In the genomic region with DNA sequence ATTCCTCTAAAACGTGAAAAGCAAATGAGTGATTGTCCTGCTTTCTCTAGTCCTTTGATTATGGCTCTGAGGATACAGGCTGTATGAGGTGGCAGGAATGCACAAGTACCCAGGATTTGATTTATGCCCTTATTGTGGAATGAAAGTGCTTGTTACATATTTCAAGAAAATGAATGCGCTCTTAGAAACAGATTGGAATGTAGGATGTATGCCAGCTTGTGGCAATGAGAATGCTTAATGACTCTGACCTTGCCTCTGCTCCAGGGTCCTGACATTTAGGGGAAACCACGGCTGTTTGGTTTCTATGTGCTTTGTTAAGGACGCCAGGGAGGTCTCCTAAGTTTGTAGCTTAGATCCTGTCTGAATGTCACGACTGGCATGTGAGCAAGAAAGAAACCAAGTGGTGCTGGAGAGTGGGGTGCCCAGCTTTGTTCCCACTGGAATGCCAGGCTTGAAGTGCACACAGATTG, we compare ENCODE assay signal across 9 cellular contexts. TPM values are rescaled to one million over a fixed set of nuclear protein-coding genes. Genes with fewer than 3 reads are reported as not detected.
DNase-seq lines count a peak whose midpoint lies in the region; ATAC-seq, FAIRE-seq and TF ChIP-seq lines count a peak whose summit lies in the region.
"Had no signal": no experiment of that assay in that cellular context is flagged by ENCODE, and none has a peak within 500 bp of the region (broad histone marks: within the 10 kb centered on the region; RNA-seq: fewer than 3 reads in every experiment).

No MANE protein-coding gene starts in this region.

- H3K27me3 ChIP-seq in duodenal mucosa (ENCODE audit: control insufficient read depth in 1 of 2, insufficient read depth in 2 of 2, low read length in 2 of 2) (no peaks in the 10 kb centered on the region), trophoblast cell (ENCODE audit: insufficient read depth, low read length) (no peaks in the 10 kb centered on the region)

- H3K14ac ChIP-seq in trophoblast cell (ENCODE audit: low read length), result no peak overlapping the region

- H2AK5ac ChIP-seq in trophoblast cell (ENCODE audit: low read length), result no peak overlapping the region

- DNase-seq in GM03348 (ENCODE audit: low spot score), result peak; percentile 41
- peak; percentile 52 for DNase-seq in RCC 7860 (ENCODE audit: low spot score)
- DNase-seq in retinal pigment epithelial cell (ENCODE audit: low read depth), result peak; percentile 68
- DNase-seq in trophoblast cell, result no peak
- DNase-seq in H4 (ENCODE audit: low spot score), result no peak
- DNase-seq in mucosa of descending colon, result no peak
- DNase-seq: NCI-H1417 treated with DMSO at 0.1 percent for 48 hours had no signal

- H3K27ac ChIP-seq in duodenal mucosa (ENCODE audit: low read depth, low read length) (peak overlapping the region; percentile 41), trophoblast cell (ENCODE audit: low read depth, low read length) (no peak overlapping the region)

- H3K79me1 ChIP-seq in trophoblast cell (ENCODE audit: low read length), result peaks cover 12% of the 10 kb centered on the region

- H4K12ac ChIP-seq in trophoblast cell (ENCODE audit: low read depth, low read length), result no peak overlapping the region

- H3K4ac ChIP-seq in trophoblast cell (ENCODE audit: low read depth, low read length), result no peak overlapping the region

- ATAC-seq in GM18870 (IDR thresholded peaks at IDR 0.05; ENCODE audit: unreplicated experiment) (no peak), mucosa of descending colon (no peak)

- no peak overlapping the region for H3K9ac ChIP-seq in duodenal mucosa (ENCODE audit: low read depth in 1 of 2, low read length in 2 of 2)
- H3K9ac ChIP-seq in trophoblast cell (ENCODE audit: low read length), result no peak overlapping the region

- no peak overlapping the region for H3K18ac ChIP-seq in trophoblast cell (ENCODE audit: low read length)

- peaks cover 13% of the 10 kb centered on the region for H3K79me2 ChIP-seq in trophoblast cell (ENCODE audit: control insufficient read depth, insufficient read depth, low read length, poor library complexity)

- TF ChIP-seq CTCF in retinal pigment epithelial cell (conservative IDR thresholded peaks at IDR 0.05; ENCODE audit: low read depth, low read length), result no peak
- TF ChIP-seq CTCF in mucosa of descending colon (IDR thresholded peaks at IDR 0.05), result no peak

- H2BK120ac ChIP-seq in trophoblast cell (ENCODE audit: insufficient read depth, low read length, poor library complexity), result no peak overlapping the region

- no peak for FAIRE-seq in RCC 7860 (lab: Jason Lieb, UNC)

- no peak overlapping the region for H3K4me2 ChIP-seq in trophoblast cell (ENCODE audit: low read length)

- H3K36me3 ChIP-seq in duodenal mucosa (ENCODE audit: control insufficient read depth in 1 of 2, insufficient read depth in 2 of 2, low read length in 2 of 2) (peaks cover 13 to 39% of the 10 kb centered on the region in 2 donors), trophoblast cell (ENCODE audit: control insufficient read depth in 1 of 2, insufficient read depth in 2 of 2, low read length in 2 of 2) (peaks cover 20 to 40% of the 10 kb centered on the region in 2 experiments), mucosa of descending colon (ENCODE audit: low read depth) (no peaks in the 10 kb centered on the region)

- no peak overlapping the region for H2BK5ac ChIP-seq in trophoblast cell (ENCODE audit: low read depth, low read length, poor library complexity)

- WGBS in trophoblast cell (ENCODE audit: extremely low coverage, insufficient coverage, insufficient read length), result no CpG with 5 or more reads among the region's 5 CpGs

- no peak overlapping the region for H2BK12ac ChIP-seq in trophoblast cell (ENCODE audit: low read length)

- no peak overlapping the region for H3K4me3 ChIP-seq in duodenal mucosa (ENCODE audit: low read depth in 1 of 2, low read length in 2 of 2)
- no peak overlapping the region for H3K4me3 ChIP-seq in retinal pigment epithelial cell (ENCODE audit: low read length)
- no peak overlapping the region for H3K4me3 ChIP-seq in trophoblast cell (ENCODE audit: low read depth, low read length)
- H3K4me3 ChIP-seq in mucosa of descending colon, result no peak overlapping the region

- H2AFZ ChIP-seq in trophoblast cell (ENCODE audit: insufficient read depth, low read length, poor library complexity), result no peak overlapping the region

- H4K91ac ChIP-seq in trophoblast cell (ENCODE audit: low read depth, low read length), result no peak overlapping the region

- no peak overlapping the region for H4K8ac ChIP-seq in trophoblast cell (ENCODE audit: low read depth, low read length)

- H3K23ac ChIP-seq in trophoblast cell (ENCODE audit: low read length), result no peak overlapping the region

- intact Hi-C loops in mucosa of descending colon (cut with DNase I, micrococcal nuclease), result no loop called here

- no peaks in the 10 kb centered on the region for H3K9me3 ChIP-seq in duodenal mucosa (ENCODE audit: control insufficient read depth in 1 of 2, low read length in 2 of 2)
- no peaks in the 10 kb centered on the region for H3K9me3 ChIP-seq in trophoblast cell (ENCODE audit: insufficient read depth, low read depth, low read length)
- H3K9me3 ChIP-seq in mucosa of descending colon, result no peaks in the 10 kb centered on the region

- H3K4me1 ChIP-seq in duodenal mucosa (ENCODE audit: control insufficient read depth in 1 of 2, insufficient read depth in 2 of 2, low read length in 2 of 2), result peaks cover 33 to 38% of the 10 kb centered on the region in 2 donors
- H3K4me1 ChIP-seq in trophoblast cell (ENCODE audit: control insufficient read depth in 1 of 2, insufficient read depth in 2 of 2, low read length in 2 of 2), result no peaks in the 10 kb centered on the region
- peaks cover 26% of the 10 kb centered on the region for H3K4me1 ChIP-seq in mucosa of descending colon (ENCODE audit: low read depth)

RNA-seq across cellular contexts. Expression of a gene that starts 22.0 kb away (rescaled TPM):
- 0.23 and 0.50 TPM in 2 replicates for polyA plus RNA-seq in trophoblast cell (2013)
- not detected in 2 replicates for total RNA-seq in H4 (2014; rRNA removed; shearing (Covaris generic))
- total RNA-seq in mucosa of descending colon, result 1 to 10 TPM; 1.0 to 4.8 (median 1.6) TPM

RNA-seq across cellular contexts. Expression of a gene that starts 23.8 kb away (rescaled TPM):
- 19.9 and 21.5 TPM in 2 replicates for polyA plus RNA-seq in trophoblast cell (2013)
- total RNA-seq in H4 (2014; rRNA removed; shearing (Covaris generic)), result 0.14 TPM in 1 of 2 replicates, not detected in the other
- total RNA-seq in mucosa of descending colon, result 10 to 100 TPM in 1 of 3 donors, 1 to 10 TPM in 2; 3.7 to 11.1 (median 4.3) TPM

RNA-seq across cellular contexts. Expression of a gene that starts 24.3 kb away (rescaled TPM):
- 5.7 and 6.8 TPM in 2 replicates for polyA plus RNA-seq in trophoblast cell (2013)
- 0.25 and 1.8 TPM in 2 replicates for total RNA-seq in H4 (2014; rRNA removed; shearing (Covaris generic))
- total RNA-seq in mucosa of descending colon, result 10 to 100 TPM; 10.6 to 24.0 (median 15.1) TPM

Comparison
In these comparisons a context has a peak if more than half of its experiments do, and no peak if none do; other contexts are left out.
1. DNase-seq: peak in GM03348 (single experiment), RCC 7860 (single experiment) and retinal pigment epithelial cell (single experiment); none in trophoblast cell (0 of 2), H4 (single experiment) and mucosa of descending colon (0 of 3).